In the genomic region with DNA sequence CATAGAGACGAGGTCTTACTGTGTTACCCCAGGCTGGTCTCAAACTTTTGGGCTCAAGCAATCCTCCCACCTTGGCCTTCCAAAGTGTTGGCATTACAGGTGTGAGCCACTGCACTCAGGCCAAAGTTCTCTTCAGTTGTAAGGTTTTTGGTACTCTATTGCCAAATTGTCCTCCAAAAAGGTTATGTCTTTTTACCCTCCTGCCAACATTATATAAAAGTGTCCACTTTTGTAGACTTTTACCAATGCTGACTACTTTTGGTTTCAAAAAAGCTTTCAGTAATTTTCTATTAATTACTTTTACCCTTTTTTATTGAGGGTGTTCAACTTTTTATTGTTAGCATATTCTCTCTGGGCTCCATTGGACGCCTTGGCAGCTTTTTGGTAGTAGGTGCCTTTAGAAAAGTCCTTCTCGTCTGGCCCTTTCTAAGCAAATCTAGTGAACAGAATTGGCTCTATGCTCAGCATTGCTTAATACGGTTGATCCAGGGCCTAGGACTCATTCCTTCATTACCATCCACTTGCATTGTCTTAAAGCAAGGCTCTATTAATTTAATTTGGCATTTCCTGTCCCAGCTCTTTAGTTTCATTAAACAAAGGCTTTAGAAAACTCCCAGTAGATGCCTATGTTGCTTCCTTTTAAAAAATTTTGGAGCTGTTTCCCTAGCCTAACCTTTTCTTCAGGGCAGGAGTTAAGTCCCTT, we compare ENCODE assay signal across 25 cellular contexts. TPM values are rescaled to one million over a fixed set of nuclear protein-coding genes. Genes with fewer than 3 reads are reported as not detected.
DNase-seq lines count a peak whose midpoint lies in the region; ATAC-seq and TF ChIP-seq lines count a peak whose summit lies in the region.
"Had no signal": no experiment of that assay in that cellular context is flagged by ENCODE, and none has a peak within 500 bp of the region (broad histone marks: within the 10 kb centered on the region; RNA-seq: fewer than 3 reads in every experiment).

No MANE protein-coding gene starts in this region.

- TF ChIP-seq CTCF in CD14-positive monocyte (IDR thresholded peaks at IDR 0.05): no peak
- no peak for TF ChIP-seq CTCF in nephron progenitor cell (IDR thresholded peaks at IDR 0.05)
- no peak for TF ChIP-seq CTCF in left lung (IDR thresholded peaks at IDR 0.05)

- peak overlapping the region; percentile 14 for H3K27ac Mint-ChIP-seq in activated CD4-positive, alpha-beta T cell treated with anti-CD3 and anti-CD28 coated beads, Interleukin-2, amount 10 ng/mL, durations not matched to agents 24 days and 14 days
- H3K27ac Mint-ChIP-seq in CD14-positive monocyte: peak overlapping the region in 4 of 7 donors; percentile 30 to 88 (median 67)
- H3K27ac Mint-ChIP-seq in nephron progenitor cell: peak overlapping the region; percentile 30
- H3K27ac Mint-ChIP-seq: B cell; CD4-positive, alpha-beta memory T cell had no signal

- peaks cover 0 to 13% of the 10 kb centered on the region in 2 donors for H3K4me1 ChIP-seq in left lung
- H3K4me1 ChIP-seq: HAP-1 had no signal

- H3K9me3 ChIP-seq in left lung: no peaks in the 10 kb centered on the region
- H3K9me3 ChIP-seq: HAP-1 had no signal

- no peak overlapping the region for H3K4me3 ChIP-seq in left lung
- H3K4me3 ChIP-seq: GM12878, GM23248, HAP-1, MG63, SK-N-MC had no signal

- H3K36me3 ChIP-seq in left lung: no peaks in the 10 kb centered on the region
- H3K36me3 ChIP-seq: HAP-1, MG63 had no signal

- peaks cover 34% of the 10 kb centered on the region for H3K4me1 Mint-ChIP-seq in activated CD4-positive, alpha-beta T cell treated with anti-CD3 and anti-CD28 coated beads, Interleukin-2, amount 10 ng/mL, durations not matched to agents 24 days and 14 days
- peaks cover 14% of the 10 kb centered on the region for H3K4me1 Mint-ChIP-seq in CD14-positive monocyte
- H3K4me1 Mint-ChIP-seq in nephron progenitor cell: peaks cover 10% of the 10 kb centered on the region

- peak overlapping the region; percentile 35 for H3K27ac ChIP-seq in epithelial cell of prostate
- H3K27ac ChIP-seq in left lung: no peak overlapping the region
- H3K27ac ChIP-seq: 22Rv1, GM23248, SK-N-MC had no signal

- peaks cover 9% of the 10 kb centered on the region for H3K9me3 Mint-ChIP-seq in activated CD4-positive, alpha-beta T cell treated with anti-CD3 and anti-CD28 coated beads, Interleukin-2, amount 10 ng/mL, durations not matched to agents 24 days and 14 days
- peaks cover 0 to 5% (median 0%) of the 10 kb centered on the region in 7 donors for H3K9me3 Mint-ChIP-seq in CD14-positive monocyte
- peaks cover 18% of the 10 kb centered on the region for H3K9me3 Mint-ChIP-seq in nephron progenitor cell
- H3K9me3 Mint-ChIP-seq: IgD-negative memory B cell had no signal

- no peak for ATAC-seq in left lung
- ATAC-seq: GM12878 had no signal

- H3K4me3 Mint-ChIP-seq in activated CD4-positive, alpha-beta T cell treated with anti-CD3 and anti-CD28 coated beads, Interleukin-2, amount 10 ng/mL, durations not matched to agents 24 days and 14 days: no peak overlapping the region
- H3K4me3 Mint-ChIP-seq in CD14-positive monocyte: no peak overlapping the region
- H3K4me3 Mint-ChIP-seq in nephron progenitor cell: no peak overlapping the region
- H3K4me3 Mint-ChIP-seq: B cell; CD4-positive, alpha-beta memory T cell had no signal

- DNase-seq in activated CD4-positive, alpha-beta T cell treated with anti-CD3 and anti-CD28 coated beads, Interleukin-2, amount 10 ng/mL, durations not matched to agents 24 days and 14 days: no peak
- no peak for DNase-seq in activated CD4-positive, alpha-beta T cell treated with anti-CD3 and anti-CD28 coated beads for 48 hours
- DNase-seq in CD14-positive monocyte (ENCODE audit: low spot score) (no peak), epithelial cell of prostate (ENCODE audit: low read depth, low spot score) (no peak), nephron progenitor cell (no peak), NCI-H2227 (lab: John Stamatoyannopoulos, UW; ENCODE audit: unreplicated experiment) (no peak), NCI-H146 (lab: John Stamatoyannopoulos, UW) (no peak), left lung (no peak)
- DNase-seq: CD4-positive, alpha-beta memory T cell; EL; GM23248; Karpas-422; MG63; NCI-H1105 treated with DMSO at 0.1 percent for 48 hours; NCI-H1694 treated with DMSO at 0.1 percent for 48 hours; NCI-H510A treated with DMSO at 0.1 percent for 48 hours; NCI-H774; SHP77 had no signal

- no peaks in the 10 kb centered on the region for H3K27me3 ChIP-seq in left lung
- H3K27me3 ChIP-seq: MG63 had no signal

- no peaks in the 10 kb centered on the region for H3K27me3 Mint-ChIP-seq in activated CD4-positive, alpha-beta T cell treated with anti-CD3 and anti-CD28 coated beads, Interleukin-2, amount 10 ng/mL, durations not matched to agents 24 days and 14 days
- peaks cover 0 to 5% (median 0%) of the 10 kb centered on the region in 3 donors for H3K27me3 Mint-ChIP-seq in CD14-positive monocyte (ENCODE audit: low read depth in 3 of 3)
- H3K27me3 Mint-ChIP-seq in nephron progenitor cell (ENCODE audit: low read depth, poor library complexity): peaks cover 7% of the 10 kb centered on the region
- H3K27me3 Mint-ChIP-seq: B cell, IgD-negative memory B cell had no signal

- peaks cover 7% of the 10 kb centered on the region for H3K36me3 Mint-ChIP-seq in activated CD4-positive, alpha-beta T cell treated with anti-CD3 and anti-CD28 coated beads, Interleukin-2, amount 10 ng/mL, durations not matched to agents 24 days and 14 days (ENCODE audit: low read depth)
- H3K36me3 Mint-ChIP-seq in CD14-positive monocyte (peaks cover 0 to 3% of the 10 kb centered on the region in 2 donors), nephron progenitor cell (ENCODE audit: low read depth) (no peaks in the 10 kb centered on the region)
- H3K36me3 Mint-ChIP-seq: CD4-positive, alpha-beta memory T cell; IgD-negative memory B cell had no signal

- intact Hi-C loops in activated CD4-positive, alpha-beta T cell treated with anti-CD3 and anti-CD28 coated beads, Interleukin-2, amount 10 ng/mL, durations not matched to agents 24 days and 14 days (cut with micrococcal nuclease): loop anchor here (5.0 kb wide), 1 partner anchor 49 kb away; no protein-coding TSS in a partner anchor
- intact Hi-C loops in CD14-positive monocyte (cut with micrococcal nuclease) (loop anchor here in 1 of 2 donors (5.0 kb wide), 1 partner anchor 34 kb away; no protein-coding TSS in a partner anchor), left lung (cut with DNase I) (no loop called here)

RNA-seq across cellular contexts. Expression of a gene that starts 16.7 kb away (rescaled TPM):
- 9.4 and 10.2 TPM in 2 replicates for total RNA-seq in activated CD4-positive, alpha-beta T cell treated with anti-CD3 and anti-CD28 coated beads, Interleukin-2, amount 10 ng/mL, durations not matched to agents 24 days and 14 days
- under 1 TPM in 1 of 2 donors, not detected in 1; 0.26 TPM for polyA plus RNA-seq in CD14-positive monocyte
- 1 to 10 TPM in 1 of 2 donors, under 1 TPM in 1; 0.50 to 2.0 TPM for total RNA-seq in left lung
- total RNA-seq: B cell, OCI-LY7 had no signal
- polyA plus RNA-seq: CD4-positive, alpha-beta memory T cell; GM23248; IgD-negative memory B cell had no signal

RNA-seq across cellular contexts. Expression of a gene that starts 35.5 kb away (rescaled TPM):
- total RNA-seq in activated CD4-positive, alpha-beta T cell treated with anti-CD3 and anti-CD28 coated beads, Interleukin-2, amount 10 ng/mL, durations not matched to agents 24 days and 14 days: 0.33 and 0.92 TPM in 2 replicates
- polyA plus RNA-seq in CD14-positive monocyte: 100 to 1,000 TPM in 1 of 2 donors, 10 to 100 TPM in 1; 65.1 to 114 TPM
- 10 to 100 TPM in 1 of 2 donors, 1 to 10 TPM in 1; 2.5 to 38.1 TPM for total RNA-seq in left lung
- total RNA-seq: OCI-LY7 had no signal
- polyA plus RNA-seq: CD4-positive, alpha-beta memory T cell; IgD-negative memory B cell had no signal

RNA-seq across cellular contexts. Expression of a gene that starts 36.6 kb away (rescaled TPM):
- 17.8 and 17.9 TPM in 2 replicates for total RNA-seq in activated CD4-positive, alpha-beta T cell treated with anti-CD3 and anti-CD28 coated beads, Interleukin-2, amount 10 ng/mL, durations not matched to agents 24 days and 14 days
- under 1 TPM; 0.04 to 0.24 TPM for polyA plus RNA-seq in CD14-positive monocyte
- 1 to 10 TPM; 1.9 to 5.2 TPM for total RNA-seq in left lung
- polyA plus RNA-seq: IgD-negative memory B cell had no signal

Comparison
In these comparisons a context has a peak if more than half of its experiments do, and no peak if none do; other contexts are left out.
1. H3K27ac Mint-ChIP-seq: peak in every context shown above with its lines; median percentile 67 in CD14-positive monocyte; 30 in nephron progenitor cell; 14 in activated CD4-positive, alpha-beta T cell treated with anti-CD3 and anti-CD28 coated beads, Interleukin-2, amount 10 ng/mL, durations not matched to agents 24 days and 14 days.